Comparison of ENCODE assay signal across 8 cellular contexts in genomic region chr7:25950488-25951413, GRCh38.
DNase-seq lines count a peak whose midpoint lies in the region; TF ChIP-seq lines count a peak whose summit lies in the region.

No MANE protein-coding gene starts in this region.

- CTCF ChIA-PET in activated naive CD4-positive, alpha-beta T cell treated with anti-CD3 and anti-CD28 coated beads for 36 hours (lab: Charles Lee): interaction anchor here (1.1 kb wide), 1 partner anchor 70 kb away, joined by 3 read pairs; no protein-coding TSS in a partner anchor

- H3K4me1 ChIP-seq in thyroid gland: no peaks in the 10 kb centered on the region

- H3K9me3 Mint-ChIP-seq in activated naive CD4-positive, alpha-beta T cell treated with anti-CD3 and anti-CD28 coated beads for 36 hours: no peaks in the 10 kb centered on the region
- peaks cover 9% of the 10 kb centered on the region for H3K9me3 Mint-ChIP-seq in glutamatergic neuron (ENCODE audit: unreplicated experiment)
- peaks cover 4% of the 10 kb centered on the region for H3K9me3 Mint-ChIP-seq in osteocyte (ENCODE audit: unreplicated experiment)

- H3K4me1 Mint-ChIP-seq in activated naive CD4-positive, alpha-beta T cell treated with anti-CD3 and anti-CD28 coated beads for 36 hours (ENCODE audit: low read depth): peaks cover 16% of the 10 kb centered on the region
- H3K4me1 Mint-ChIP-seq in glutamatergic neuron (ENCODE audit: low read depth, unreplicated experiment) (peaks cover 37% of the 10 kb centered on the region), osteocyte (ENCODE audit: unreplicated experiment) (peaks cover 17% of the 10 kb centered on the region)

- no peaks in the 10 kb centered on the region for H3K27me3 ChIP-seq in thyroid gland

- H3K9me3 ChIP-seq in thyroid gland: no peaks in the 10 kb centered on the region

- intact Hi-C loops in activated naive CD4-positive, alpha-beta T cell treated with anti-CD3 and anti-CD28 coated beads for 36 hours (cut with micrococcal nuclease): loop anchor here (1.0 to 5.0 kb wide), 6 partner anchors 56 to 417 kb away; partner anchors contain the start of genes CBX3, NFE2L3 and SNX10
- intact Hi-C loops in thyroid gland (cut with DNase I): no loop called here

- H3K27ac ChIP-seq in thyroid gland: no peak overlapping the region

- DNase-seq in ELR (ENCODE audit: low read depth) (peak; percentile 29), H4 (ENCODE audit: low spot score) (peak; percentile 94), LoVo (ENCODE audit: low spot score) (peak; percentile 98), SIG-M5 treated with dmso at 0.1 percent for 504 hours (lab: John Stamatoyannopoulos, UW; ENCODE audit: unreplicated experiment) (peak; percentile 89), glutamatergic neuron (peak; percentile 93), osteocyte (ENCODE audit: extremely low spot score, unreplicated experiment) (no peak), thyroid gland (peak; percentile 96 to 98)
- peak; percentile 91 for DNase-seq in activated naive CD4-positive, alpha-beta T cell treated with anti-CD3 and anti-CD28 coated beads for 36 hours

- H3K27me3 Mint-ChIP-seq in activated naive CD4-positive, alpha-beta T cell treated with anti-CD3 and anti-CD28 coated beads for 36 hours (ENCODE audit: low read depth): peaks cover 7% of the 10 kb centered on the region
- H3K27me3 Mint-ChIP-seq in glutamatergic neuron (ENCODE audit: unreplicated experiment): peaks cover 7% of the 10 kb centered on the region
- peaks cover 71% of the 10 kb centered on the region for H3K27me3 Mint-ChIP-seq in osteocyte (ENCODE audit: unreplicated experiment)

- H3K36me3 ChIP-seq in thyroid gland: no peaks in the 10 kb centered on the region

- no peak overlapping the region for H3K27ac Mint-ChIP-seq in activated naive CD4-positive, alpha-beta T cell treated with anti-CD3 and anti-CD28 coated beads for 36 hours
- H3K27ac Mint-ChIP-seq in glutamatergic neuron (ENCODE audit: unreplicated experiment) (peak overlapping the region; percentile 80), osteocyte (ENCODE audit: unreplicated experiment) (no peak overlapping the region)

- 1% methylated on average over 26 to 46 of the region's 86 CpGs for WGBS in thyroid gland, 2 donors

- H3K36me3 Mint-ChIP-seq in activated naive CD4-positive, alpha-beta T cell treated with anti-CD3 and anti-CD28 coated beads for 36 hours (ENCODE audit: low read depth): peaks cover 1% of the 10 kb centered on the region
- H3K36me3 Mint-ChIP-seq in glutamatergic neuron (ENCODE audit: unreplicated experiment): peaks cover 5% of the 10 kb centered on the region
- no peaks in the 10 kb centered on the region for H3K36me3 Mint-ChIP-seq in osteocyte (ENCODE audit: unreplicated experiment)

- peak in 1 of 2 donors; percentile 47 for TF ChIP-seq POLR2A in thyroid gland (IDR thresholded peaks at IDR 0.05)

- TF ChIP-seq CTCF in glutamatergic neuron (IDR thresholded peaks at IDR 0.05; ENCODE audit: partially characterized antibody, unreplicated experiment) (no peak), osteocyte (IDR thresholded peaks at IDR 0.05) (no peak), thyroid gland (IDR thresholded peaks at IDR 0.05) (peak in 1 of 6 experiments; percentile 14)

- peak overlapping the region; percentile 88 for H3K4me3 Mint-ChIP-seq in activated naive CD4-positive, alpha-beta T cell treated with anti-CD3 and anti-CD28 coated beads for 36 hours
- H3K4me3 Mint-ChIP-seq in glutamatergic neuron (ENCODE audit: unreplicated experiment) (peak overlapping the region; percentile 91), osteocyte (ENCODE audit: unreplicated experiment) (peak overlapping the region; percentile 76)

- H3K4me3 ChIP-seq in thyroid gland (replicated peaks in 1 of 3): peak overlapping the region; percentile 22 to 91 (median 65)
